8 cellular contexts compared by ENCODE assay signal in the genomic region with DNA sequence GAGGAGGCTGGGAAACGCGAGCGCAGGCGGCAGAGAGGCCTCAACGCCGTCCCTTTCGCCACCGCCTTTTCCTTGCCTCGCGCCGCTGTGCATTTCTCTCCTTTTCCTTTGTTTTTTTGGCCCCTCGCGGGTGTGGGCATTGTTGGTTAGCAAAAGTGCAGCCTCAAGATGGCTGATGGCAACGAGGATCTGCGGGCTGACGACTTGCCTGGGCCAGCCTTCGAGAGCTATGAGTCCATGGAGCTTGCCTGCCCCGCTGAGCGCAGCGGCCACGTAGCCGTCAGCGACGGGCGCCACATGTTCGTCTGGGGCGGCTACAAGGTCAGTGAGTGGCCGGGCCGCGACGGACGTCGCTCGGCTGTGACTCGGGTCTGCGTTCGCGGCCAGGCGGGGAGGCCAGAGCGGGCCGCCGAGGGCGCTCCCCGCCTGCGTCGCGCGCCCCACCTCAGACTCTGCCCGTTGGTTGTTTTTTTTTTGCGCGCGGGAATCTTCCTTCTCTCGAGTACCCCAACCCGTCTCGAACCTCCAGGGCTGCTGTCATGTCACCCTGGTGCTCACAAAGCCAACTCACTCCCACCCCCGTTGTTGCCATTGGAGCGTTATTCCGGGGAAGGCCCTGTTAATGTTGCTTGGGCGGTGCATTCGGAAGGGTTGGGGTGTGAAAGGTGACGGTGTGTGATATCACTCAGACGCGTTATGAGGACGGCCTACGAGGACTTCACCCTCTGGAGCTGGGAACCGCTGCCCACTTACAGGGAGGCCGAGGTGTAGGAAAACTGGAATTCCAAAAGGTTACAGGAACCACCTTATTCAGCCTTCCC. TPM values are rescaled to one million over a fixed set of nuclear protein-coding genes. Genes with fewer than 3 reads are reported as not detected.
A peak's percentile ranks its signal among the peaks of the same experiment; 100 is the strongest.
DNase-seq lines count a peak whose midpoint lies in the region; ATAC-seq lines count a peak whose summit lies in the region.

No MANE protein-coding gene starts in this region.

- H3K27ac ChIP-seq in mesendoderm (ENCODE audit: low read depth, low read length), result peak overlapping the region; percentile 77

- peaks cover 7% of the 10 kb centered on the region for H3K79me1 ChIP-seq in mesendoderm (ENCODE audit: low read length)

- peak overlapping the region; percentile 87 for H3K4ac ChIP-seq in mesendoderm (ENCODE audit: low read depth, low read length)

- DNase-seq in NCI-H82 (lab: John Stamatoyannopoulos, UW), result peak; percentile 55
- no peak for DNase-seq in NCI-H82 treated with DMSO at 0.1 percent for 48 hours (lab: John Stamatoyannopoulos, UW; ENCODE audit: unreplicated experiment)
- DNase-seq in NCI-H226, result peak; percentile 50
- peak; percentile 26 to 32 for DNase-seq in activated CD8-positive, alpha-beta memory T cell treated with anti-CD3 and anti-CD28 coated beads for 1 hour (ENCODE audit: extremely low read depth in 1 of 2, low read depth in 1 of 2)
- DNase-seq in effector memory CD8-positive, alpha-beta T cell, result peak; percentile 60 to 65 (median 62)
- DNase-seq in mesendoderm, result peak; percentile 81
- DNase-seq in stimulated activated CD8-positive, alpha-beta memory T cell treated with anti-CD3 and anti-CD28 coated beads, Interleukin-15, amount 100 ng/mL, for 24 hours (ENCODE audit: low read depth), result peak; percentile 21

- H4K8ac ChIP-seq in mesendoderm (ENCODE audit: low read depth, low read length), result no peak overlapping the region

- peak overlapping the region; percentile 98 to 99 for H3K27ac Mint-ChIP-seq in effector memory CD8-positive, alpha-beta T cell

- H3K79me2 ChIP-seq in mesendoderm (ENCODE audit: control insufficient read depth, insufficient read depth, low read length), result peaks cover 17% of the 10 kb centered on the region

- no peak overlapping the region for H2BK120ac ChIP-seq in mesendoderm (ENCODE audit: low read depth, low read length)

- H3K36me3 Mint-ChIP-seq in effector memory CD8-positive, alpha-beta T cell (ENCODE audit: insufficient read depth), result peaks cover 44% of the 10 kb centered on the region

- peak overlapping the region; percentile 57 for H3K4me3 ChIP-seq in mesendoderm (ENCODE audit: low read length)

- no peaks in the 10 kb centered on the region for H3K4me1 ChIP-seq in mesendoderm (ENCODE audit: control insufficient read depth, low read depth, low read length)

- peak overlapping the region; percentile 94 to 95 for H3K4me3 Mint-ChIP-seq in effector memory CD8-positive, alpha-beta T cell

- H3K27me3 Mint-ChIP-seq in effector memory CD8-positive, alpha-beta T cell, result no peaks in the 10 kb centered on the region

- ATAC-seq in HG02938 (IDR thresholded peaks at IDR 0.05; ENCODE audit: unreplicated experiment), result peak; percentile 35
- peak; percentile 51 for ATAC-seq in effector memory CD8-positive, alpha-beta T cell (replicated peaks)

- peak overlapping the region; percentile 2 for H2BK5ac ChIP-seq in mesendoderm (ENCODE audit: low read length)

- no peaks in the 10 kb centered on the region for H3K36me3 ChIP-seq in mesendoderm (ENCODE audit: control insufficient read depth, insufficient read depth, low read length)

- peaks cover 14 to 29% of the 10 kb centered on the region in 2 donors for H3K4me1 Mint-ChIP-seq in effector memory CD8-positive, alpha-beta T cell (ENCODE audit: low read depth in 2 of 2)

- peak overlapping the region; percentile 82 for H3K9ac ChIP-seq in mesendoderm (ENCODE audit: low read length)

- peak overlapping the region; percentile 94 for H3K56ac ChIP-seq in mesendoderm (ENCODE audit: low read length)

- H2BK15ac ChIP-seq in mesendoderm (replicated peaks; ENCODE audit: low read depth), result no peak overlapping the region

- peak overlapping the region; percentile 1 for H3K23ac ChIP-seq in mesendoderm (ENCODE audit: low read length)

- H4K5ac ChIP-seq in mesendoderm (ENCODE audit: low read length), result no peak overlapping the region

- H3K27me3 ChIP-seq in mesendoderm (ENCODE audit: insufficient read depth, low read length, poor library complexity), result no peaks in the 10 kb centered on the region

- no peak overlapping the region for H2AK5ac ChIP-seq in mesendoderm (ENCODE audit: low read length)

- no CpG with 5 or more reads among the region's 67 CpGs for WGBS in mesendoderm (ENCODE audit: extremely low coverage, insufficient coverage, low lambda C conversion rate)

- peak overlapping the region; percentile 89 for H3K4me2 ChIP-seq in mesendoderm (ENCODE audit: low read length)

- H3K18ac ChIP-seq in mesendoderm (ENCODE audit: low read length), result peak overlapping the region; percentile 51

- no peaks in the 10 kb centered on the region for H3K9me3 Mint-ChIP-seq in effector memory CD8-positive, alpha-beta T cell

RNA-seq across cellular contexts. Expression of a gene that starts 0.6 kb away (rescaled TPM):
- polyA plus RNA-seq in mesendoderm (2013, experiment 1 of 2), result 26.2 TPM
- polyA plus RNA-seq in mesendoderm (2013, experiment 2 of 2), result 26.3 TPM
